ENCODE assay signal across 1 cellular context in genomic region chr10:99612167-99612831, GRCh38.
TF ChIP-seq lines count a peak whose summit lies in the region.

No MANE protein-coding gene starts in this region.

TF ChIP-seq in HepG2, 621 proteins besides CTCF, POLR2A, EP300 and RAD21 (continued from another document):
- TF ChIP-seq GPBP1L1 (CRISPR knock-in tag; IDR thresholded peaks at IDR 0.05) (no peak), ZNF574 (CRISPR knock-in tag; IDR thresholded peaks at IDR 0.05) (no peak), BRF2 (CRISPR knock-in tag; IDR thresholded peaks at IDR 0.05) (no peak), NR2C2 (CRISPR knock-in tag; IDR thresholded peaks at IDR 0.05; ENCODE audit: borderline replicate concordance) (no peak), ZNF256 (CRISPR knock-in tag; conservative IDR thresholded peaks at IDR 0.05) (no peak), TFDP2 (CRISPR knock-in tag; IDR thresholded peaks at IDR 0.05) (peak; percentile 39; the same call in 1 of the 2 replicates), RFX3 (CRISPR knock-in tag; IDR thresholded peaks at IDR 0.05) (no peak), ETV5 (CRISPR knock-in tag; IDR thresholded peaks at IDR 0.05; ENCODE audit: borderline replicate concordance) (peak; percentile 16; the same call in 1 of the 2 replicates), ETS1 (CRISPR knock-in tag; IDR thresholded peaks at IDR 0.05) (no peak), NFIC (IDR thresholded peaks at IDR 0.05; ENCODE audit: low read length) (no peak), RELA (CRISPR knock-in tag; IDR thresholded peaks at IDR 0.05) (no peak), ATF4 (CRISPR knock-in tag; IDR thresholded peaks at IDR 0.05) (no peak), TEAD2 (CRISPR knock-in tag; IDR thresholded peaks at IDR 0.05) (no peak), AKNA (CRISPR knock-in tag; IDR thresholded peaks at IDR 0.05; ENCODE audit: borderline replicate concordance) (no peak), THYN1 (CRISPR knock-in tag; IDR thresholded peaks at IDR 0.05; ENCODE audit: borderline replicate concordance, low read depth) (no peak), NFKB2 (CRISPR knock-in tag; IDR thresholded peaks at IDR 0.05; ENCODE audit: borderline replicate concordance) (no peak), ZNF430 (CRISPR knock-in tag; IDR thresholded peaks at IDR 0.05) (no peak), ATM (IDR thresholded peaks at IDR 0.05; ENCODE audit: borderline replicate concordance) (no peak), ZNF703 (CRISPR knock-in tag; IDR thresholded peaks at IDR 0.05; ENCODE audit: borderline replicate concordance) (no peak), RNF2 (conservative IDR thresholded peaks at IDR 0.05; ENCODE audit: low read depth) (no peak), RBM39 (IDR thresholded peaks at IDR 0.05; ENCODE audit: low read depth, low read length, poor library complexity, severe bottlenecking) (no peak), ZFP90 (CRISPR knock-in tag; IDR thresholded peaks at IDR 0.05; ENCODE audit: borderline replicate concordance) (no peak)
TF ChIP-seq in HepG2: peak in this region for 9.
